In the genomic region with DNA sequence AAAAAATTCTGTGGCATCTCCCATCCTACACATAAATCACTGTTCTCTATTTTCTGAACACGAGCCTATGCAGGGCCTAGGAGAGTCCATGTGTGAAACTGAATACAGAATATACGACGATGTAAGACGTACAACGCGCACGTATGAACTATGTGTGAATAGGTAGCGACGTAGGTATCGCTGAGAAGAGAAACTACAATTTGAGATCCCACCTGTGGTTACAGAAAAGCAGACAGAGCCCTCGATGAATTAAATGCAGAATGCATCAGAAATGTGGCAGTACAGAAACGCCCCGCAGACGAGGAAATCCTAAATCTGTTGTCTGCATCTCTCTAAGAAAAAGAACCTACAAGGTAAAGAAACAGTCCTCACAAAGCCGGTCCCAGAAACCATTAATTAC, we compare ENCODE assay signal across 13 cellular contexts. TPM values are rescaled to one million over a fixed set of nuclear protein-coding genes. Genes with fewer than 3 reads are reported as not detected.
A peak's percentile ranks its signal among the peaks of the same experiment; 100 is the strongest.
DNase-seq lines count a peak whose midpoint lies in the region; FAIRE-seq and TF ChIP-seq lines count a peak whose summit lies in the region.
"Had no signal": no experiment of that assay in that cellular context is flagged by ENCODE, and none has a peak within 500 bp of the region (broad histone marks: within the 10 kb centered on the region; RNA-seq: fewer than 3 reads in every experiment).

No MANE protein-coding gene starts in this region.

- H3K27ac Mint-ChIP-seq in IgD-negative memory B cell, result peak overlapping the region; percentile 12 to 74 (median 65)
- peak overlapping the region; percentile 100 for H3K27ac Mint-ChIP-seq in activated CD4-positive, alpha-beta memory T cell treated with anti-CD3 and anti-CD28 coated beads for 36 hours

- no peaks in the 10 kb centered on the region for H3K23me2 ChIP-seq in H1 (ENCODE audit: low read depth, low read length)

- no peak overlapping the region for H2BK20ac ChIP-seq in H1 (ENCODE audit: low read length)

- no peak overlapping the region; the same call in 1 of the 2 replicates for H2AK5ac ChIP-seq in H1 (ENCODE audit: low read depth, low read length)

- in situ Hi-C loops in KBM-7 (cut with MboI; ENCODE audit: low pct_unique_long_range_greater_than_20kb, low sequenced_read_pairs), result no loop called here

- peaks cover 0 to 3% (median 2%) of the 10 kb centered on the region in 3 donors for H3K4me1 Mint-ChIP-seq in IgD-negative memory B cell
- H3K4me1 Mint-ChIP-seq in activated CD4-positive, alpha-beta memory T cell treated with anti-CD3 and anti-CD28 coated beads for 36 hours (ENCODE audit: low read depth), result peaks cover 84% of the 10 kb centered on the region

- H3K4me1 ChIP-seq in H1 (replicated peaks in 1 of 4; ENCODE audit: control insufficient read depth in 3 of 4, insufficient read depth in 4 of 4, low read length in 3 of 4), result peaks cover 26 to 41% (median 35%) of the 10 kb centered on the region in 4 experiments
- no peaks in the 10 kb centered on the region for H3K4me1 ChIP-seq in PC-9 (replicated peaks; ENCODE audit: insufficient read depth)
- H3K4me1 ChIP-seq: heart right ventricle had no signal

- H2BK15ac ChIP-seq in H1 (ENCODE audit: low read length), result no peak overlapping the region

- DNase-seq in activated CD4-positive, alpha-beta memory T cell treated with anti-CD3 and anti-CD28 coated beads for 36 hours, result peak; percentile 49
- DNase-seq in H1 (ENCODE audit: low read depth in 1 of 2, low spot score in 2 of 2) (no peak), PC-9 (no peak), epidermal melanocyte (ENCODE audit: insufficient read length, low spot score) (no peak), KBM-7 (no peak)
- DNase-seq in stimulated activated CD8-positive, alpha-beta memory T cell treated with anti-CD3 and anti-CD28 coated beads, Interleukin-4, amount 100 ng/mL, for 48 hours, result peak; percentile 42
- DNase-seq: brain microvascular endothelial cell, heart right ventricle, Kasumi-1, NCI-H2029, substantia nigra, SW 1271 had no signal

- FAIRE-seq in H1 (lab: Jason Lieb, UNC), result no peak

- TF ChIP-seq POLR2A in H1 (IDR thresholded peaks at IDR 0.05; ENCODE audit: control extremely low read depth in 1 of 2, low read depth in 2 of 2, low read length in 2 of 2), result no peak

- WGBS in H1 (ENCODE audit: extremely low coverage in 1 of 2, insufficient coverage in 1 of 2, insufficient read length in 1 of 2, insufficient replicate concordance in 2 of 2, low coverage in 1 of 2, low lambda C conversion rate in 2 of 2, missing lambda C conversion rate in 1 of 2), 2 experiments, result 92% methylated on average over 15 of the region's 15 CpGs; no CpG with 5 or more reads in 1 of the 2 experiments

- BruUV-seq in PC-9 (replicated peaks; lab: Mats Ljungman, UMichigan), result no TSS peak

- H4K91ac ChIP-seq in H1 (replicated peaks; ENCODE audit: insufficient read length, low read length), result no peak overlapping the region

- no peaks in the 10 kb centered on the region for H3F3A ChIP-seq in PC-9 (ENCODE audit: insufficient read depth, low read depth)

- no peak overlapping the region for H4K8ac ChIP-seq in H1 (ENCODE audit: extremely low read depth, insufficient read depth, low read length)

- no peak for TF ChIP-seq CTCF in H1 (IDR thresholded peaks at IDR 0.05; ENCODE audit: control extremely low read depth in 1 of 3, insufficient read depth in 1 of 3, low read depth in 1 of 3, low read length in 3 of 3)
- TF ChIP-seq CTCF in PC-9 (conservative IDR thresholded peaks at IDR 0.05), result no peak

- H4K5ac ChIP-seq in H1 (ENCODE audit: insufficient read length, low read depth, low read length), result no peak overlapping the region

- H3K27ac ChIP-seq in H1 (ENCODE audit: low read depth, low read length), result no peak overlapping the region
- no peak overlapping the region for H3K27ac ChIP-seq in PC-9
- H3K27ac ChIP-seq: brain microvascular endothelial cell had no signal

- H3K79me2 ChIP-seq in H1 (ENCODE audit: control insufficient read depth in 1 of 2, insufficient read depth in 2 of 2, low read length in 2 of 2), result peaks cover 0 to 73% of the 10 kb centered on the region in 2 experiments; a peak in 2 of 4 replicates
- H3K79me2 ChIP-seq in PC-9 (ENCODE audit: low read depth), result no peaks in the 10 kb centered on the region

- H3K23ac ChIP-seq in H1 (ENCODE audit: insufficient read length), result no peak overlapping the region

- H3K36me3 Mint-ChIP-seq in IgD-negative memory B cell, result peaks cover 3% of the 10 kb centered on the region
- H3K36me3 Mint-ChIP-seq in activated CD4-positive, alpha-beta memory T cell treated with anti-CD3 and anti-CD28 coated beads for 36 hours, result peaks cover 66% of the 10 kb centered on the region

- H3K4me3 Mint-ChIP-seq in IgD-negative memory B cell, result no peak overlapping the region
- peak overlapping the region; percentile 96 for H3K4me3 Mint-ChIP-seq in activated CD4-positive, alpha-beta memory T cell treated with anti-CD3 and anti-CD28 coated beads for 36 hours

- H3K4me2 ChIP-seq in H1 (ENCODE audit: insufficient read depth in 1 of 2, low read depth in 2 of 2, low read length in 2 of 2) (peak overlapping the region in 1 of 2 experiments; percentile 49; a peak in 1 of 4 replicates), PC-9 (no peak overlapping the region)

- peaks cover 0 to 6% (median 0%) of the 10 kb centered on the region in 3 donors for H3K9me3 Mint-ChIP-seq in IgD-negative memory B cell
- no peaks in the 10 kb centered on the region for H3K9me3 Mint-ChIP-seq in activated CD4-positive, alpha-beta memory T cell treated with anti-CD3 and anti-CD28 coated beads for 36 hours

- no peaks in the 10 kb centered on the region; a peak in 1 of 7 replicates for H3K27me3 ChIP-seq in H1 (replicated peaks in 1 of 4; ENCODE audit: control insufficient read depth in 3 of 4, extremely low read depth in 1 of 4, insufficient read depth in 3 of 4, low read length in 3 of 4)
- peaks cover 82% of the 10 kb centered on the region for H3K27me3 ChIP-seq in PC-9 (ENCODE audit: insufficient read depth, low read depth)

- H3K36me3 ChIP-seq in H1 (ENCODE audit: control insufficient read depth in 2 of 4, insufficient read depth in 4 of 4, low read length in 3 of 4) (no peaks in the 10 kb centered on the region), PC-9 (ENCODE audit: low read depth) (no peaks in the 10 kb centered on the region)
- H3K36me3 ChIP-seq: brain microvascular endothelial cell, heart right ventricle had no signal

- H2BK12ac ChIP-seq in H1 (ENCODE audit: low read depth, low read length), result peak overlapping the region; percentile 42; the same call in 1 of the 2 replicates

- no peak overlapping the region for H3K4ac ChIP-seq in H1 (replicated peaks; ENCODE audit: insufficient read length, low read depth, low read length)

- TF ChIP-seq EP300 in H1 (IDR thresholded peaks at IDR 0.05; ENCODE audit: borderline replicate concordance in 1 of 2, low read depth in 2 of 2, low read length in 2 of 2), result no peak

- CTCF ChIA-PET in activated CD4-positive, alpha-beta memory T cell treated with anti-CD3 and anti-CD28 coated beads for 36 hours (lab: Charles Lee), result interaction anchor here (1.2 to 10.4 kb wide), 5 partner anchors 15 to 67 kb away, joined by 3 to 130 read pairs (median 10); no protein-coding TSS in a partner anchor
- CTCF ChIA-PET in H1 (lab: Charles Lee; ENCODE audit: partially characterized antibody) (interaction anchor here (1.0 to 1.7 kb wide), 4 partner anchors 9 to 557 kb away, joined by 3 to 5 read pairs (median 4); a partner anchor contains a TSS), PC-9 (lab: Charles Lee) (no interaction called here)

- POLR2A ChIA-PET in activated CD4-positive, alpha-beta memory T cell treated with anti-CD3 and anti-CD28 coated beads for 36 hours (lab: Charles Lee), result interaction anchor here (0.6 to 19.8 kb wide), 3 partner anchors 11 to 69 kb away, joined by 3 to 425 read pairs (median 50); a partner anchor contains a TSS
- POLR2A ChIA-PET in H1 (lab: Charles Lee; ENCODE audit: partially characterized antibody), result interaction anchor here (1.7 kb wide), 1 partner anchor 13 kb away, joined by 5 read pairs; no protein-coding TSS in a partner anchor
- POLR2A ChIA-PET in PC-9 (lab: Charles Lee; ENCODE audit: unreplicated experiment), result no interaction called here

- H2BK120ac ChIP-seq in H1 (replicated peaks; ENCODE audit: low read depth, low read length), result peak overlapping the region; percentile 10

- no peaks in the 10 kb centered on the region for H3K9me2 ChIP-seq in PC-9 (ENCODE audit: insufficient read depth)

- H2AFZ ChIP-seq in H1 (ENCODE audit: low read length), result no peak overlapping the region
- H2AFZ ChIP-seq in PC-9, result no peak overlapping the region

- no peak overlapping the region for H3K18ac ChIP-seq in H1 (ENCODE audit: extremely low read depth, low read length)

- no peak overlapping the region for H2BK5ac ChIP-seq in H1 (ENCODE audit: low read depth, low read length)

- peaks cover 40% of the 10 kb centered on the region for H3K27me3 Mint-ChIP-seq in IgD-negative memory B cell
- no peaks in the 10 kb centered on the region for H3K27me3 Mint-ChIP-seq in activated CD4-positive, alpha-beta memory T cell treated with anti-CD3 and anti-CD28 coated beads for 36 hours

- intact Hi-C loops in activated CD4-positive, alpha-beta memory T cell treated with anti-CD3 and anti-CD28 coated beads for 36 hours (cut with micrococcal nuclease), result loop anchor here (1.0 to 10.0 kb wide), 2 partner anchors 10 to 1115 kb away; a partner anchor contains a TSS
- intact Hi-C loops in PC-9 (cut with micrococcal nuclease; ENCODE audit: unreplicated experiment), result no loop called here

- H3K9me3 ChIP-seq in H1 (ENCODE audit: insufficient read depth in 2 of 2, low read depth in 1 of 2, low read length in 1 of 2) (no peaks in the 10 kb centered on the region), PC-9 (ENCODE audit: insufficient read depth, low read depth) (no peaks in the 10 kb centered on the region)
- H3K9me3 ChIP-seq: heart right ventricle had no signal

- TF ChIP-seq RAD21 in H1 (IDR thresholded peaks at IDR 0.05 in 1 of 2, conservative IDR thresholded peaks at IDR 0.05 in 1 of 2; ENCODE audit: low read depth in 2 of 2, low read length in 2 of 2), result no peak

- H4K20me1 ChIP-seq in H1 (replicated peaks in 1 of 2; ENCODE audit: control insufficient read depth in 1 of 2, insufficient read depth in 2 of 2, low read length in 2 of 2) (no peaks in the 10 kb centered on the region), PC-9 (ENCODE audit: insufficient read depth) (no peaks in the 10 kb centered on the region)

- peaks cover 18% of the 10 kb centered on the region for H3K79me1 ChIP-seq in H1 (ENCODE audit: low read depth, low read length)

- H3K56ac ChIP-seq in H1 (replicated peaks; ENCODE audit: insufficient read length, low read depth, low read length), result no peak overlapping the region

- no peak overlapping the region for H3K4me3 ChIP-seq in H1 (ENCODE audit: extremely low read depth in 1 of 4, insufficient read depth in 2 of 4, low read depth in 3 of 4, low read length in 4 of 4)
- no peak overlapping the region for H3K4me3 ChIP-seq in PC-9

- H3K14ac ChIP-seq in H1 (ENCODE audit: insufficient read length), result no peak overlapping the region

- H3K9ac ChIP-seq in H1 (replicated peaks in 1 of 4; ENCODE audit: extremely low read depth in 1 of 4, low read depth in 3 of 4, low read length in 3 of 4), result no peak overlapping the region

RNA-seq across cellular contexts. Expression of a gene that starts 12.7 kb away (rescaled TPM):
- polyA plus RNA-seq in IgD-negative memory B cell, result 0.38 TPM
- 10 to 100 TPM; 48.9 to 49.1 TPM for total RNA-seq in activated CD4-positive, alpha-beta memory T cell treated with anti-CD3 and anti-CD28 coated beads for 36 hours
- 5.9 TPM in 2 replicates for total RNA-seq in H1 (2021; fragmentation: NEBNext Ultra II Directional; extraction: Animal tissue kit (Norgen Biotek cat#: 25700))
- polyA plus RNA-seq in H1 (2011; rRNA removed), result 0.63 and 0.80 TPM in 2 replicates
- 0.85 TPM for polyA plus RNA-seq in H1 (2011; cell fraction: cytosol; rRNA removed)
- polyA plus RNA-seq in H1 (2011; cell fraction: nucleus; rRNA removed), result 1.5 TPM
- 1.1 to 2.2 TPM (median 1.2 TPM) in 4 replicates for polyA plus RNA-seq in H1 (2012, experiment 1 of 2)
- polyA plus RNA-seq in H1 (2012, experiment 2 of 2), result 0.22 TPM
- polyA plus RNA-seq in H1 (2013, experiment 1 of 2), result 2.1 TPM
- 2.1 TPM for polyA plus RNA-seq in H1 (2013, experiment 2 of 2)
- polyA minus RNA-seq in H1 (2011; rRNA and poly(A)+ RNA removed), result 1.7 and 1.9 TPM in 2 replicates
- 3.2 TPM for polyA minus RNA-seq in H1 (2011; cell fraction: cytosol; rRNA and poly(A)+ RNA removed)
- polyA minus RNA-seq in H1 (2011; cell fraction: nucleus; rRNA and poly(A)+ RNA removed), result 4.1 TPM
- not detected in 2 replicates for total RNA-seq in PC-9 (2021)

Comparison
In these comparisons a context has a peak if more than half of its experiments do, and no peak if none do; other contexts are left out.
1. DNase-seq: peak in activated CD4-positive, alpha-beta memory T cell treated with anti-CD3 and anti-CD28 coated beads for 36 hours (single experiment) and stimulated activated CD8-positive, alpha-beta memory T cell treated with anti-CD3 and anti-CD28 coated beads, Interleukin-4, amount 100 ng/mL, for 48 hours (single experiment); none in H1 (0 of 2), PC-9 (0 of 2), epidermal melanocyte (single experiment) and KBM-7 (single experiment).